Comparison of ENCODE assay signal across 1 cellular context in the genomic region with DNA sequence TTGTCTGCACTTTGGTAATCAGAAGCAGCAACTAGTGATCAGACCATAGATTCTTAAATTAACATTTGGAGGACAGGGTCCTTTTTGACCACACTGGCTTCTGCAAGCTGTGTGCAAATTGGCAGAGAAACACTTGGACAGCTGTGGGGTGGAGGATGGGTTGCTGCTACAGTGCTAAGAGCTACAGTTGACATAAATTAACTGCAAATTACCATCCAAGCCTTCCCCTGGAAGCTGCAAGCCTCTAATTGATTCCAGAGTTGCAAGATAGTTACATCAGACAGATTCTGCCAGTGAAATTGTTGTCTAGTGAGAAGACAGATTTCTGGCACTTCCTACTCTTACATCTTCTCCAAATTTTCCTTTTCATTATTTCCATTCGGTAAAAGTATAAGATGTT.
TF ChIP-seq lines count a peak whose summit lies in the region.

No MANE protein-coding gene starts in this region.

TF ChIP-seq in HEK293, 187 proteins besides CTCF, POLR2A, EP300 and RAD21 (continued from another document):
- TF ChIP-seq, protein P1, sequence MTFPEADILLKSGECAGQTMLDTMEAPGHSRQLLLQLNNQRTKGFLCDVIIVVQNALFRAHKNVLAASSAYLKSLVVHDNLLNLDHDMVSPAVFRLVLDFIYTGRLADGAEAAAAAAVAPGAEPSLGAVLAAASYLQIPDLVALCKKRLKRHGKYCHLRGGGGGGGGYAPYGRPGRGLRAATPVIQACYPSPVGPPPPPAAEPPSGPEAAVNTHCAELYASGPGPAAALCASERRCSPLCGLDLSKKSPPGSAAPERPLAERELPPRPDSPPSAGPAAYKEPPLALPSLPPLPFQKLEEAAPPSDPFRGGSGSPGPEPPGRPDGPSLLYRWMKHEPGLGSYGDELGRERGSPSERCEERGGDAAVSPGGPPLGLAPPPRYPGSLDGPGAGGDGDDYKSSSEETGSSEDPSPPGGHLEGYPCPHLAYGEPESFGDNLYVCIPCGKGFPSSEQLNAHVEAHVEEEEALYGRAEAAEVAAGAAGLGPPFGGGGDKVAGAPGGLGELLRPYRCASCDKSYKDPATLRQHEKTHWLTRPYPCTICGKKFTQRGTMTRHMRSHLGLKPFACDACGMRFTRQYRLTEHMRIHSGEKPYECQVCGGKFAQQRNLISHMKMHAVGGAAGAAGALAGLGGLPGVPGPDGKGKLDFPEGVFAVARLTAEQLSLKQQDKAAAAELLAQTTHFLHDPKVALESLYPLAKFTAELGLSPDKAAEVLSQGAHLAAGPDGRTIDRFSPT (tag by site-specific recombination; IDR thresholded peaks at IDR 0.05) = no peak
- TF ChIP-seq, protein P2, sequence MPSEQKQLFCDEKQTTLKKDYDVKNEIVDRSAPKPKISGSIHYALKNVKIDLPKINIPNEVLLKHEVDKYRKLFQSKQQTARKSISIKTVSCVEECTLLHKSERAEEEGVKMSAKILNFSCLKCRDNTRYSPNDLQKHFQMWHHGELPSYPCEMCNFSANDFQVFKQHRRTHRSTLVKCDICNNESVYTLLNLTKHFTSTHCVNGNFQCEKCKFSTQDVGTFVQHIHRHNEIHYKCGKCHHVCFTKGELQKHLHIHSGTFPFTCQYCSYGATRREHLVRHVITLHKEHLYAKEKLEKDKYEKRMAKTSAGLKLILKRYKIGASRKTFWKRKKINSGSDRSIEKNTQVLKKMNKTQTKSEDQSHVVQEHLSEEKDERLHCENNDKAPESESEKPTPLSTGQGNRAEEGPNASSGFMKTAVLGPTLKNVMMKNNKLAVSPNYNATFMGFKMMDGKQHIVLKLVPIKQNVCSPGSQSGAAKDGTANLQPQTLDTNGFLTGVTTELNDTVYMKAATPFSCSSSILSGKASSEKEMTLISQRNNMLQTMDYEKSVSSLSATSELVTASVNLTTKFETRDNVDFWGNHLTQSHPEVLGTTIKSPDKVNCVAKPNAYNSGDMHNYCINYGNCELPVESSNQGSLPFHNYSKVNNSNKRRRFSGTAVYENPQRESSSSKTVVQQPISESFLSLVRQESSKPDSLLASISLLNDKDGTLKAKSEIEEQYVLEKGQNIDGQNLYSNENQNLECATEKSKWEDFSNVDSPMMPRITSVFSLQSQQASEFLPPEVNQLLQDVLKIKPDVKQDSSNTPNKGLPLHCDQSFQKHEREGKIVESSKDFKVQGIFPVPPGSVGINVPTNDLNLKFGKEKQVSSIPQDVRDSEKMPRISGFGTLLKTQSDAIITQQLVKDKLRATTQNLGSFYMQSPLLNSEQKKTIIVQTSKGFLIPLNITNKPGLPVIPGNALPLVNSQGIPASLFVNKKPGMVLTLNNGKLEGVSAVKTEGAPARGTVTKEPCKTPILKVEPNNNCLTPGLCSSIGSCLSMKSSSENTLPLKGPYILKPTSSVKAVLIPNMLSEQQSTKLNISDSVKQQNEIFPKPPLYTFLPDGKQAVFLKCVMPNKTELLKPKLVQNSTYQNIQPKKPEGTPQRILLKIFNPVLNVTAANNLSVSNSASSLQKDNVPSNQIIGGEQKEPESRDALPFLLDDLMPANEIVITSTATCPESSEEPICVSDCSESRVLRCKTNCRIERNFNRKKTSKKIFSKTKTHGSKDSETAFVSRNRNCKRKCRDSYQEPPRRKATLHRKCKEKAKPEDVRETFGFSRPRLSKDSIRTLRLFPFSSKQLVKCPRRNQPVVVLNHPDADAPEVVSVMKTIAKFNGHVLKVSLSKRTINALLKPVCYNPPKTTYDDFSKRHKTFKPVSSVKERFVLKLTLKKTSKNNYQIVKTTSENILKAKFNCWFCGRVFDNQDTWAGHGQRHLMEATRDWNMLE (tag by site-specific recombination; conservative IDR thresholded peaks at IDR 0.05; ENCODE audit: low read depth) = no peak
